16 cellular contexts compared by ENCODE assay signal in the genomic region with DNA sequence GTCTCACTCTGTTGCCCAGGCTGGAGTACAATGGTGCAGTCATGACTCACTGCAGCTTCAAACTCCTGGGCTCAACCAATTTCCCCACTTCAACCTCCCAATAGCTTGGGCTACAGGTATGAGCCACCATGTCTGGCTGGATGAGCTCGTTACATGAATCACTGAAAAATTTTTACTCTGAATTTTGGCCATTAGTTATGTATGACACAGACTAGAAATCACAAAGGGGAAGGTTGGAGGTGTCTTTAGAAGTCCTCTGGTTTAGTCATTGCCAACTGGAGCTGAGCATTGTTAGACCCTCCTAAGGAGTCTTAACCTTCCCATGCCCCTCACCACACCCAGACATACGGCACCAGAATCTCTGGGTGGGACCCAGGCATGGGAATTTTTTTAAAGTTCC. TPM values are rescaled to one million over a fixed set of nuclear protein-coding genes. Genes with fewer than 3 reads are reported as not detected.
A peak's percentile ranks its signal among the peaks of the same experiment; 100 is the strongest.
DNase-seq lines count a peak whose midpoint lies in the region; ATAC-seq and TF ChIP-seq lines count a peak whose summit lies in the region.
"Had no signal": no experiment of that assay in that cellular context is flagged by ENCODE, and none has a peak within 500 bp of the region (broad histone marks: within the 10 kb centered on the region; RNA-seq: fewer than 3 reads in every experiment).

No MANE protein-coding gene starts in this region.

- H3K27me3 ChIP-seq in right atrium auricular region (no peaks in the 10 kb centered on the region), trophoblast cell (ENCODE audit: insufficient read depth, low read length) (no peaks in the 10 kb centered on the region), vagina (no peaks in the 10 kb centered on the region)

- H3K36me3 ChIP-seq in right atrium auricular region (peaks cover 14% of the 10 kb centered on the region), trophoblast cell (ENCODE audit: control insufficient read depth in 1 of 2, insufficient read depth in 2 of 2, low read length in 2 of 2) (peaks cover 0 to 3% of the 10 kb centered on the region in 2 experiments), vagina (no peaks in the 10 kb centered on the region)
- H3K36me3 ChIP-seq: prostate gland had no signal

- no peak overlapping the region for H3K4me2 ChIP-seq in trophoblast cell (ENCODE audit: low read length)

- H3K14ac ChIP-seq in trophoblast cell (ENCODE audit: low read length): no peak overlapping the region

- WGBS in trophoblast cell (ENCODE audit: extremely low coverage, insufficient coverage, insufficient read length): no CpG with 5 or more reads among the region's 2 CpGs

- H2BK5ac ChIP-seq in trophoblast cell (ENCODE audit: low read depth, low read length, poor library complexity): no peak overlapping the region

- intact Hi-C loops in Right ventricle myocardium inferior (cut with DNase I) (no loop called here), vagina (cut with DNase I) (no loop called here)

- H3K27ac ChIP-seq in right atrium auricular region (peak overlapping the region; percentile 81 to 92), trophoblast cell (ENCODE audit: low read depth, low read length) (no peak overlapping the region), vagina (peak overlapping the region; percentile 82)

- no peak overlapping the region for H4K12ac ChIP-seq in trophoblast cell (ENCODE audit: low read depth, low read length)

- H3K23ac ChIP-seq in trophoblast cell (ENCODE audit: low read length): no peak overlapping the region

- no peak overlapping the region for H2BK120ac ChIP-seq in trophoblast cell (ENCODE audit: insufficient read depth, low read length, poor library complexity)

- H3K27ac Mint-ChIP-seq in chondrocyte (ENCODE audit: unreplicated experiment): peak overlapping the region; percentile 75
- H3K27ac Mint-ChIP-seq: activated T-helper 1 cell treated with anti-CD3 and anti-CD28 coated beads, Interleukin-12 subunit alpha, Interleukin-12 subunit beta, Interleukin-2, Interleukin-4 antibody, amounts not matched to agents 30 ng/mL and 10 ng/mL and 1 ng/mL, durations not matched to agents 14 hours and 24 hours and 36 hours; dendritic cell treated with granulocyte-macrophage colony-stimulating factor and Interleukin-4, amounts not matched to agents 40 ng/mL and 50 ng/mL, for 4 days; natural killer cell had no signal

- H3K4ac ChIP-seq in trophoblast cell (ENCODE audit: low read depth, low read length): no peak overlapping the region

- no peak overlapping the region for H3K9ac ChIP-seq in trophoblast cell (ENCODE audit: low read length)

- no peak for TF ChIP-seq CTCF in right atrium auricular region (IDR thresholded peaks at IDR 0.05)
- TF ChIP-seq CTCF in chondrocyte (IDR thresholded peaks at IDR 0.05): no peak
- TF ChIP-seq CTCF in vagina (IDR thresholded peaks at IDR 0.05): no peak

- DNase-seq in right atrium auricular region (ENCODE audit: low spot score): no peak
- DNase-seq in Right ventricle myocardium inferior (ENCODE audit: missing footprints): no peak
- DNase-seq in chondrocyte (ENCODE audit: low spot score): no peak
- DNase-seq in trophoblast cell: peak; percentile 67 to 79
- DNase-seq in vagina (ENCODE audit: extremely low spot score in 2 of 2): peak in 1 of 2 donors; percentile 70
- no peak for DNase-seq in NCI-H1694 treated with DMSO at 0.1 percent for 48 hours (lab: John Stamatoyannopoulos, UW)
- no peak for DNase-seq in NCI-H345 (lab: John Stamatoyannopoulos, UW)
- no peak for DNase-seq in activated gamma-delta T cell (lab: John Stamatoyannopoulos, UW)
- DNase-seq: activated CD4-positive, alpha-beta T cell treated with anti-CD3 and anti-CD28 coated beads, Interleukin-2, amount 50 U/mL, for 4 hours; natural killer cell; NCI-H748 treated with DMSO at 0.1 percent for 48 hours; T1000 had no signal

- peaks cover 62% of the 10 kb centered on the region for H3K4me1 Mint-ChIP-seq in chondrocyte (ENCODE audit: low read depth)

- no peak for ATAC-seq in Right ventricle myocardium inferior
- ATAC-seq: natural killer cell had no signal

- no peaks in the 10 kb centered on the region for H3K27me3 Mint-ChIP-seq in chondrocyte (ENCODE audit: low read depth)
- H3K27me3 Mint-ChIP-seq: dendritic cell treated with granulocyte-macrophage colony-stimulating factor and Interleukin-4, amounts not matched to agents 40 ng/mL and 50 ng/mL, for 4 days had no signal

- no peak overlapping the region for H2AK5ac ChIP-seq in trophoblast cell (ENCODE audit: low read length)

- H2BK12ac ChIP-seq in trophoblast cell (ENCODE audit: low read length): no peak overlapping the region

- H3K36me3 Mint-ChIP-seq in chondrocyte (ENCODE audit: low read depth): peaks cover 5% of the 10 kb centered on the region
- H3K36me3 Mint-ChIP-seq: natural killer cell had no signal

- H2AFZ ChIP-seq in trophoblast cell (ENCODE audit: insufficient read depth, low read length, poor library complexity): no peak overlapping the region

- H3K9me3 ChIP-seq in right atrium auricular region: no peaks in the 10 kb centered on the region
- peaks cover 4% of the 10 kb centered on the region for H3K9me3 ChIP-seq in trophoblast cell (ENCODE audit: insufficient read depth, low read depth, low read length)
- H3K9me3 ChIP-seq in vagina: no peaks in the 10 kb centered on the region
- H3K9me3 ChIP-seq: prostate gland had no signal

- peaks cover 2% of the 10 kb centered on the region for H3K79me2 ChIP-seq in trophoblast cell (ENCODE audit: control insufficient read depth, insufficient read depth, low read length, poor library complexity)

- no peak overlapping the region for H4K8ac ChIP-seq in trophoblast cell (ENCODE audit: low read depth, low read length)

- no peak for TF ChIP-seq POLR2A in vagina (IDR thresholded peaks at IDR 0.05)

- peak overlapping the region; percentile 55 for H3K18ac ChIP-seq in trophoblast cell (ENCODE audit: low read length)

- no peak overlapping the region for H4K91ac ChIP-seq in trophoblast cell (ENCODE audit: low read depth, low read length)

- H3K4me1 ChIP-seq in right atrium auricular region (peaks cover 0 to 46% of the 10 kb centered on the region in 2 donors), trophoblast cell (ENCODE audit: control insufficient read depth in 1 of 2, insufficient read depth in 2 of 2, low read length in 2 of 2) (peaks cover 5 to 8% of the 10 kb centered on the region in 2 experiments), vagina (peaks cover 70% of the 10 kb centered on the region)
- H3K4me1 ChIP-seq: prostate gland had no signal

- H3K4me3 Mint-ChIP-seq in chondrocyte (ENCODE audit: unreplicated experiment): no peak overlapping the region
- H3K4me3 Mint-ChIP-seq: activated T-helper 1 cell treated with anti-CD3 and anti-CD28 coated beads, Interleukin-12 subunit alpha, Interleukin-12 subunit beta, Interleukin-2, Interleukin-4 antibody, amounts not matched to agents 30 ng/mL and 10 ng/mL and 1 ng/mL, durations not matched to agents 14 hours and 24 hours and 36 hours; dendritic cell treated with granulocyte-macrophage colony-stimulating factor and Interleukin-4, amounts not matched to agents 40 ng/mL and 50 ng/mL, for 4 days; natural killer cell had no signal

- no peaks in the 10 kb centered on the region for H3K9me3 Mint-ChIP-seq in chondrocyte (ENCODE audit: low read depth)
- H3K9me3 Mint-ChIP-seq: activated T-helper 1 cell treated with anti-CD3 and anti-CD28 coated beads, Interleukin-12 subunit alpha, Interleukin-12 subunit beta, Interleukin-2, Interleukin-4 antibody, amounts not matched to agents 30 ng/mL and 10 ng/mL and 1 ng/mL, durations not matched to agents 14 hours and 24 hours and 36 hours; dendritic cell treated with granulocyte-macrophage colony-stimulating factor and Interleukin-4, amounts not matched to agents 40 ng/mL and 50 ng/mL, for 4 days; natural killer cell had no signal

- H3K79me1 ChIP-seq in trophoblast cell (ENCODE audit: low read length): peaks cover 3% of the 10 kb centered on the region

- H3K4me3 ChIP-seq in right atrium auricular region: no peak overlapping the region
- H3K4me3 ChIP-seq in trophoblast cell (ENCODE audit: low read depth, low read length): no peak overlapping the region
- H3K4me3 ChIP-seq in vagina: no peak overlapping the region
- H3K4me3 ChIP-seq: lung, prostate gland had no signal

RNA-seq across cellular contexts. Expression of gene SVIL, which starts 34.7 kb away (rescaled TPM):
- total RNA-seq in right atrium auricular region (100 to 1,000 TPM; 260 to 340 TPM), Right ventricle myocardium inferior (327 TPM), chondrocyte (112 to 136 TPM (median 118 TPM) in 3 replicates), vagina (111 TPM)
- polyA plus RNA-seq in trophoblast cell (2013): 25.1 and 25.3 TPM in 2 replicates

Comparison
In these comparisons a context has a peak if more than half of its experiments do, and no peak if none do; other contexts are left out.
1. DNase-seq: peak in trophoblast cell (2 of 2); none in right atrium auricular region (single experiment), Right ventricle myocardium inferior (single experiment), chondrocyte (single experiment), NCI-H1694 treated with DMSO at 0.1 percent for 48 hours (single experiment), NCI-H345 (single experiment) and activated gamma-delta T cell (single experiment).